1 cellular context compared by ENCODE assay signal in the genomic region with DNA sequence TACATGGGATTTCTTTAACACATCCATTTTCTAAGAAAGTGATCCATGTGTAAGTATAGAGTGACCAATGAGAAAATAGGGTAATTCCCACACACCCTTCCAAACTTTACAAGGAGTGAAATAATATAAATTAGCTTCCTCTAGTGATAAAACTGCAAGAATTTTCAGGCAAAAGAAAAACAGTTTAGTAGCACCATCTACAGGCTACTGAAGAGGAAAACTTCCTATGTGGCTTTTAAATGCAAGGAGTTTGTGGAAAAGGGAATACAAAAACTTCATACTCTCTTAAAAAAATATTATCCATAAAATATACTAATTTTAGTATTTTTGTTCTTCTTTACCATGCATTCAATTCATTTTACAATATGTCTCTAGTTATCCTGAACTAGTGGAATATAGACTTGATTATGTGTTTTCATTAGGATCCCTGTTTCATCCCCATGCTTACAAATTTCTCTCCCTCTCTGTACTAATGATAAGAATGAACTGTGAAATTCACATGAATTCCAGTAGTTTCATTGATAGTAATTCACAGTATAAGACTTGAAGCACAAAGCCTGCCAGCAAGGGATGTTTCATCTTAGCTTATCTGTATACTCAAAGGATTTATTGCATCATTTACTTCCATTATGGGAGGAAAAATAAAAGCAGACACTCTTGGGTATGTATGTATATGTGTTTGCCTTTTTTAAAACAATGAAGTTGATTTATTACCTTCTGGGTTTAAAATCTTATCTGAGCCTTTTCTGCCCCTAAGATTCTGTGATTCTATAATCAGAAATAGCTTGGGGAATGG.
TF ChIP-seq lines count a peak whose summit lies in the region.

No MANE protein-coding gene starts in this region.

TF ChIP-seq in GM12878, 131 proteins besides CTCF, POLR2A, EP300 and RAD21 (continued from another document):
- TF ChIP-seq SMC3 (IDR thresholded peaks at IDR 0.05; ENCODE audit: borderline replicate concordance, low read length) (peak; percentile 32; the same call in 1 of the 2 replicates), HDGF (IDR thresholded peaks at IDR 0.05) (no peak)
TF ChIP-seq in GM12878: peak in this region for 1.
